In the genomic region with DNA sequence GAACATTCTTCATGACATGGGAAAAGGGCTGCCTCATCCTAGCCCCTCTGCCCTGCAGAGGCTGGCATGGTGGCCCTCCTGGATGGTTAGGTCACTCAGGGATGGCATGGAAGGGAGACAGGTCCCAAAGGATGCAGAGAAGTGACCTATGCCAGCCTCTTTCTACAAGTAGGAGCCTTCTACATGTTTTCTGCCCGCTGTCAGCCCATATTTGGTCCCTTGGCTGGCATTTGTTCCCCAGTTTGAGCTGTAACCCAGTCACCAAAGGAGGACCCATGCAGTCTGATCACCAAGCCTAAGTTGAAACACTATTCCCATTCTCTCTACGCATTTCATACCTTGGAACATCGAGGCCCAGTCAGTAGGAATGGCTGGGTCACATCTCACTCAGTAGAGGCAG, we compare ENCODE assay signal across 28 cellular contexts.
"Had no signal": no experiment of that assay in that cellular context is flagged by ENCODE, and none has a peak within 500 bp of the region (broad histone marks: within the 10 kb centered on the region; RNA-seq: fewer than 3 reads in every experiment).

No MANE protein-coding gene starts in this region.

- H3K4me1 ChIP-seq: left lung, lower lobe of right lung, prostate gland, uterus had no signal

- DNase-seq: glutamatergic neuron; heart left ventricle; hypothalamus; immature natural killer cell; kidney; left lung; lower lobe of right lung; mammary epithelial cell; mesenchymal stem cell; midbrain; mucosa of descending colon; naive thymus-derived CD4-positive, alpha-beta T cell; nucleus accumbens; retina; right cardiac atrium; small intestine; stimulated activated CD4-positive, alpha-beta T cell treated with anti-CD3 and anti-CD28 coated beads, Interleukin-2, amount 100 ng/mL, for 24 hours; stimulated activated CD4-positive, alpha-beta T cell treated with anti-CD3 and anti-CD28 coated beads, Interleukin-4, amount 100 ng/mL, for 1 hour; stimulated activated naive B cell treated with anti-CD40 and anti-IgM and Interleukin-4, amounts not matched to agents 10 μg/mL and 1 μg/mL and 100 μg/mL, for 72 hours; stimulated activated naive CD8-positive, alpha-beta T cell treated with anti-CD3 and anti-CD28 coated beads, Interleukin-15, Interleukin-2, amounts not matched to agents 100 U/mL and 50 U/mL, for 24 hours had no signal

- H3K4me3 ChIP-seq: heart left ventricle, left lung, lower lobe of right lung, mucosa of descending colon, prostate gland, sigmoid colon, tibial nerve, uterus had no signal

- H3K9me3 Mint-ChIP-seq: immature natural killer cell; naive thymus-derived CD4-positive, alpha-beta T cell; natural killer cell treated with Interleukin-12 subunit alpha and Interleukin-12 subunit beta and Interleukin-15 and Interleukin-18, amount 100 ng/mL, for 72 hours; neural crest cell; stimulated activated naive B cell treated with anti-CD40 and anti-IgM and Interleukin-4, amounts not matched to agents 10 μg/mL and 1 μg/mL and 100 μg/mL, for 72 hours; type B pancreatic cell had no signal

- H3K9me3 ChIP-seq: heart left ventricle, left lung, lower lobe of right lung, mucosa of descending colon, prostate gland, sigmoid colon, tibial nerve, uterus had no signal

- H3K27me3 ChIP-seq: left lung, sigmoid colon, uterus had no signal

- H3K36me3 Mint-ChIP-seq: immature natural killer cell; naive thymus-derived CD4-positive, alpha-beta T cell; natural killer cell treated with Interleukin-12 subunit alpha and Interleukin-12 subunit beta and Interleukin-15 and Interleukin-18, amount 100 ng/mL, for 72 hours; stimulated activated naive B cell treated with anti-CD40 and anti-IgM and Interleukin-4, amounts not matched to agents 10 μg/mL and 1 μg/mL and 100 μg/mL, for 72 hours; type B pancreatic cell had no signal

- H3K4me1 Mint-ChIP-seq: immature natural killer cell; stimulated activated naive B cell treated with anti-CD40 and anti-IgM and Interleukin-4, amounts not matched to agents 10 μg/mL and 1 μg/mL and 100 μg/mL, for 72 hours had no signal

- H3K4me3 Mint-ChIP-seq: immature natural killer cell; naive thymus-derived CD4-positive, alpha-beta T cell; natural killer cell treated with Interleukin-12 subunit alpha and Interleukin-12 subunit beta and Interleukin-15 and Interleukin-18, amount 100 ng/mL, for 72 hours; neural crest cell; stimulated activated naive B cell treated with anti-CD40 and anti-IgM and Interleukin-4, amounts not matched to agents 10 μg/mL and 1 μg/mL and 100 μg/mL, for 72 hours; type B pancreatic cell had no signal

- H3K27ac ChIP-seq: left lung, lower lobe of right lung, prostate gland, tibial nerve, uterus had no signal

- H3K27ac Mint-ChIP-seq: immature natural killer cell; naive thymus-derived CD4-positive, alpha-beta T cell; natural killer cell treated with Interleukin-12 subunit alpha and Interleukin-12 subunit beta and Interleukin-15 and Interleukin-18, amount 100 ng/mL, for 72 hours; stimulated activated naive B cell treated with anti-CD40 and anti-IgM and Interleukin-4, amounts not matched to agents 10 μg/mL and 1 μg/mL and 100 μg/mL, for 72 hours; type B pancreatic cell had no signal

- H3K36me3 ChIP-seq: heart left ventricle, left lung, lower lobe of right lung, prostate gland, sigmoid colon, tibial nerve, uterus had no signal

- ATAC-seq: heart left ventricle; left colon; left lung; lower lobe of right lung; mucosa of descending colon; naive thymus-derived CD4-positive, alpha-beta T cell; natural killer cell treated with Interleukin-12 subunit alpha and Interleukin-12 subunit beta and Interleukin-15 and Interleukin-18, amount 100 ng/mL, for 72 hours; right cardiac atrium; stimulated activated naive B cell treated with anti-CD40 and anti-IgM and Interleukin-4, amounts not matched to agents 10 μg/mL and 1 μg/mL and 100 μg/mL, for 72 hours; stimulated activated naive CD8-positive, alpha-beta T cell treated with anti-CD3 and anti-CD28 coated beads, Interleukin-15, Interleukin-2, amounts not matched to agents 100 U/mL and 50 U/mL, for 24 hours had no signal

- H3K27me3 Mint-ChIP-seq: naive thymus-derived CD4-positive, alpha-beta T cell; type B pancreatic cell had no signal
